8 cellular contexts compared by ENCODE assay signal in the genomic region with DNA sequence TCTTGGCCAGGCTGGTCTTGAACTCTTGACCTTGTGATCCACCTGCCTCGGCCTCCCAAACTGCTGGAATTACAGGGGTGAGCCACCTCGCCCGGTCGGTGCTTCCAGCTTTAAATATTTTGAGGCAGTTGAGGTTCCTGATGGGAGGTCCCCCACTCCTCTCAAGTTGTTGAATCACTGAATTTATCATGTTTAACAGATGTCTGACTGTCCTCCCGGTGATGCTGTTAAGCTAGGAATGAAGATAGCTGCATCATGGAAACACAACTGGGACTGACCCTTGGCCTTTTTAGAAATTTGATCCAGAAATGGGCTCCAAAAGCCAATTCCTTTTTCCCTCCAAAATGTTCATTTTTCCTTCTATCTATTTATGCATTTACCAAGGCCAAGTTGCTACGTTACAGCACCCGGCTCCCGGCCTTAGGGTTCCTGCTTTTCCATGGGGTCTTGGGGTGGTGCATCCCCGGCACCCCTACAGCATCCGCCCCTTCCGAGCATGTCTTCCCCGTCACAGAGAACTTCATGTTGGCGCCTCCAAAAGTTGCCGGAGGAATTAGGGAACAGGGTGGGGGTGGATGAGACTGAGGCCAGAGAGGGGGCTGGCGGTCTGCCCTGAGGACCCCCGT. TPM values are rescaled to one million over a fixed set of nuclear protein-coding genes. Genes with fewer than 3 reads are reported as not detected.
A peak's percentile ranks its signal among the peaks of the same experiment; 100 is the strongest.
DNase-seq lines count a peak whose midpoint lies in the region; ATAC-seq and TF ChIP-seq lines count a peak whose summit lies in the region.

No MANE protein-coding gene starts in this region.

- H3K27ac Mint-ChIP-seq in IgD-negative memory B cell, result peak overlapping the region in 2 of 3 donors; percentile 85 to 89
- peak overlapping the region; percentile 89 for H3K27ac Mint-ChIP-seq in dendritic cell treated with granulocyte-macrophage colony-stimulating factor and Interleukin-4, amounts not matched to agents 40 ng/mL and 50 ng/mL, for 4 days

- no peak for TF ChIP-seq CTCF in parathyroid adenoma (IDR thresholded peaks at IDR 0.05)

- H3K79me2 ChIP-seq in parathyroid adenoma, result no peaks in the 10 kb centered on the region

- H3K9me3 Mint-ChIP-seq in IgD-negative memory B cell, result no peaks in the 10 kb centered on the region
- no peaks in the 10 kb centered on the region for H3K9me3 Mint-ChIP-seq in dendritic cell treated with granulocyte-macrophage colony-stimulating factor and Interleukin-4, amounts not matched to agents 40 ng/mL and 50 ng/mL, for 4 days

- peak; percentile 44 for DNase-seq in EH (ENCODE audit: low read depth)
- DNase-seq in 8988T, result no peak
- DNase-seq in NCI-H2081 (lab: John Stamatoyannopoulos, UW), result no peak
- DNase-seq in H4 (ENCODE audit: low spot score), result no peak

- no peaks in the 10 kb centered on the region for H3K36me3 ChIP-seq in parathyroid adenoma (ENCODE audit: control insufficient read depth, insufficient read depth, low read length)

- peak overlapping the region; percentile 28 for H3K9ac ChIP-seq in parathyroid adenoma

- intact Hi-C loops in dendritic cell treated with granulocyte-macrophage colony-stimulating factor and Interleukin-4, amounts not matched to agents 40 ng/mL and 50 ng/mL, for 4 days (cut with micrococcal nuclease), result no loop called here

- H3K9me3 ChIP-seq in parathyroid adenoma (ENCODE audit: control insufficient read depth, low read length), result no peaks in the 10 kb centered on the region

- H3K4me3 ChIP-seq in parathyroid adenoma (ENCODE audit: low read depth, low read length), result peak overlapping the region; percentile 52

- H3K4me3 Mint-ChIP-seq in IgD-negative memory B cell, result peak overlapping the region; percentile 75 to 97 (median 90)
- H3K4me3 Mint-ChIP-seq in dendritic cell treated with granulocyte-macrophage colony-stimulating factor and Interleukin-4, amounts not matched to agents 40 ng/mL and 50 ng/mL, for 4 days, result peak overlapping the region; percentile 82

- no peaks in the 10 kb centered on the region for H3K27me3 Mint-ChIP-seq in IgD-negative memory B cell
- H3K27me3 Mint-ChIP-seq in dendritic cell treated with granulocyte-macrophage colony-stimulating factor and Interleukin-4, amounts not matched to agents 40 ng/mL and 50 ng/mL, for 4 days, result no peaks in the 10 kb centered on the region

- H3K4me1 Mint-ChIP-seq in IgD-negative memory B cell, result no peaks in the 10 kb centered on the region
- H3K4me1 Mint-ChIP-seq in dendritic cell treated with granulocyte-macrophage colony-stimulating factor and Interleukin-4, amounts not matched to agents 40 ng/mL and 50 ng/mL, for 4 days (ENCODE audit: low read depth), result peaks cover 84% of the 10 kb centered on the region

- no peak for ATAC-seq in HG03378 (IDR thresholded peaks at IDR 0.05; ENCODE audit: unreplicated experiment)

- peak overlapping the region; percentile 71 for H3K4me2 ChIP-seq in parathyroid adenoma (ENCODE audit: low read length)

- peaks cover 3% of the 10 kb centered on the region for H3K4me1 ChIP-seq in parathyroid adenoma

- H3K27me3 ChIP-seq in parathyroid adenoma (ENCODE audit: control insufficient read depth, insufficient read depth, low read length), result no peaks in the 10 kb centered on the region

- peak overlapping the region; percentile 51 for H3K27ac ChIP-seq in parathyroid adenoma

- peak overlapping the region; percentile 69 for H2AFZ ChIP-seq in parathyroid adenoma

- no peaks in the 10 kb centered on the region for H3K36me3 Mint-ChIP-seq in IgD-negative memory B cell
- peaks cover 27% of the 10 kb centered on the region for H3K36me3 Mint-ChIP-seq in dendritic cell treated with granulocyte-macrophage colony-stimulating factor and Interleukin-4, amounts not matched to agents 40 ng/mL and 50 ng/mL, for 4 days (ENCODE audit: low read depth)

RNA-seq across cellular contexts. Expression of a gene that starts 43.9 kb away (rescaled TPM):
- polyA plus RNA-seq in IgD-negative memory B cell, result 0.85 TPM
- 0.08 TPM in 1 of 2 replicates, not detected in the other for total RNA-seq in H4 (2014; rRNA removed; shearing (Covaris generic))
